Comparison of ENCODE assay signal across 12 cellular contexts in genomic region chr7:26284995-26285632, GRCh38. TPM values are rescaled to one million over a fixed set of nuclear protein-coding genes. Genes with fewer than 3 reads are reported as not detected.
DNase-seq lines count a peak whose midpoint lies in the region; FAIRE-seq and TF ChIP-seq lines count a peak whose summit lies in the region.
"Had no signal": no experiment of that assay in that cellular context is flagged by ENCODE, and none has a peak within 500 bp of the region (broad histone marks: within the 10 kb centered on the region; RNA-seq: fewer than 3 reads in every experiment).

No MANE protein-coding gene starts in this region.

- no peak for TF ChIP-seq CTCF in ovary (IDR thresholded peaks at IDR 0.05)

- H3K36me3 ChIP-seq in ovary = no peaks in the 10 kb centered on the region

- DNase-seq in DMS53 (lab: John Stamatoyannopoulos, UW) (peak; percentile 45), DMS53 treated with DMSO at 0.1 percent for 48 hours (lab: John Stamatoyannopoulos, UW; ENCODE audit: unreplicated experiment) (no peak), HuH-7.5 (ENCODE audit: low spot score) (peak; percentile 42), SK-MEL-5 (ENCODE audit: low read depth, low spot score) (peak; percentile 85), lung microvascular endothelial cell (ENCODE audit: low read depth in 2 of 2) (peak; percentile 22 to 24), GM19239 (ENCODE audit: insufficient read length, low spot score) (no peak), retina (no peak), ovary (no peak)
- DNase-seq: head of caudate nucleus, occipital lobe had no signal

- H3K27me3 ChIP-seq in ovary = no peaks in the 10 kb centered on the region

- no peaks in the 10 kb centered on the region for H3K4me1 ChIP-seq in ovary (ENCODE audit: insufficient read depth)
- H3K4me1 ChIP-seq: A549 had no signal

- FAIRE-seq in GM19239 (lab: Jason Lieb, UNC) = no peak
- FAIRE-seq: A549 had no signal

- no peak overlapping the region for H3K27ac ChIP-seq in ovary
- H3K27ac ChIP-seq: A549, SK-N-MC had no signal

- 78 to 83% (median 78%) methylated on average over 5 of the region's 5 CpGs for WGBS in ovary, 3 donors

- in situ Hi-C loops in SK-MEL-5 (cut with HindIII; ENCODE audit: low pct_unique_long_range_greater_than_20kb, low sequenced_read_pairs) = no loop called here

- no peak for TF ChIP-seq EP300 in ovary (IDR thresholded peaks at IDR 0.05)

- intact Hi-C loops in ovary (cut with DNase I) = no loop called here

- H3K9me3 ChIP-seq in ovary = no peaks in the 10 kb centered on the region
- H3K9me3 ChIP-seq: A549 had no signal

- no peak for TF ChIP-seq POLR2A in ovary (IDR thresholded peaks at IDR 0.05)

- H3K4me3 ChIP-seq in ovary = no peak overlapping the region
- H3K4me3 ChIP-seq: A549, SK-N-MC had no signal

RNA-seq across cellular contexts. Expression of gene SNX10, which starts 6.5 kb away (rescaled TPM):
- total RNA-seq in SK-MEL-5 (2014; rRNA removed; shearing (Covaris generic)) = 203 and 210 TPM in 2 replicates
- polyA plus RNA-seq in SK-MEL-5 (2015; cell fraction: cytosol; rRNA removed) = 190 and 243 TPM in 2 replicates
- polyA plus RNA-seq in SK-MEL-5 (2015; cell fraction: nucleus; rRNA removed) = 103 and 134 TPM in 2 replicates
- total RNA-seq in lung microvascular endothelial cell (1.3 and 3.2 TPM in 2 replicates), ovary (1 to 10 TPM; 1.1 to 6.0 (median 2.0) TPM)
- polyA plus RNA-seq in ovary = 1 to 10 TPM; 1.5 to 6.4 TPM

Comparison
In these comparisons a context has a peak if more than half of its experiments do, and no peak if none do; other contexts are left out.
1. DNase-seq: peak in DMS53 (single experiment), HuH-7.5 (single experiment), SK-MEL-5 (single experiment) and lung microvascular endothelial cell (2 of 2); none in DMS53 treated with DMSO at 0.1 percent for 48 hours (single experiment), GM19239 (single experiment), retina (single experiment) and ovary (0 of 5).
2. RNA of gene SNX10, which starts 6.5 kb away (total RNA-seq): 203 to 210 TPM in SK-MEL-5; 1.3 to 3.2 TPM in lung microvascular endothelial cell and 1.1 to 6.0 TPM in ovary; every median in the first group is over 10 times any median in the second.